In genomic region chr1:57137980-57138379, GRCh38 we compare ENCODE assay signal across 20 cellular contexts.
DNase-seq lines count a peak whose midpoint lies in the region; ATAC-seq lines count a peak whose summit lies in the region.
"Had no signal": no experiment of that assay in that cellular context is flagged by ENCODE, and none has a peak within 500 bp of the region (broad histone marks: within the 10 kb centered on the region; RNA-seq: fewer than 3 reads in every experiment).

No MANE protein-coding gene starts in this region.

- H3K9me3 Mint-ChIP-seq in activated CD4-positive, alpha-beta T cell treated with anti-CD3 and anti-CD28 coated beads, Interleukin-2, amount 10 ng/mL, durations not matched to agents 24 days and 14 days = no peaks in the 10 kb centered on the region
- H3K9me3 Mint-ChIP-seq: activated naive CD4-positive, alpha-beta T cell treated with anti-CD3 and anti-CD28 coated beads for 36 hours; CD8-positive, alpha-beta memory T cell had no signal

- H3K27ac Mint-ChIP-seq in activated CD4-positive, alpha-beta T cell treated with anti-CD3 and anti-CD28 coated beads, Interleukin-2, amount 10 ng/mL, durations not matched to agents 24 days and 14 days = no peak overlapping the region
- H3K27ac Mint-ChIP-seq: activated naive CD4-positive, alpha-beta T cell treated with anti-CD3 and anti-CD28 coated beads for 36 hours; CD8-positive, alpha-beta memory T cell had no signal

- peak; percentile 77 for ATAC-seq in GM18499 (IDR thresholded peaks at IDR 0.05; ENCODE audit: insufficient read depth, unreplicated experiment)
- ATAC-seq in GM19463 (IDR thresholded peaks at IDR 0.05; ENCODE audit: unreplicated experiment) = peak; percentile 84
- ATAC-seq in HG02870 (IDR thresholded peaks at IDR 0.05; ENCODE audit: unreplicated experiment) = peak; percentile 79
- peak; percentile 77 for ATAC-seq in HG03442 (IDR thresholded peaks at IDR 0.05; ENCODE audit: unreplicated experiment)
- ATAC-seq: gastroesophageal sphincter, psoas muscle had no signal

- no peaks in the 10 kb centered on the region for H3K27me3 Mint-ChIP-seq in activated CD4-positive, alpha-beta T cell treated with anti-CD3 and anti-CD28 coated beads, Interleukin-2, amount 10 ng/mL, durations not matched to agents 24 days and 14 days

- no peaks in the 10 kb centered on the region for H3K4me1 Mint-ChIP-seq in activated CD4-positive, alpha-beta T cell treated with anti-CD3 and anti-CD28 coated beads, Interleukin-2, amount 10 ng/mL, durations not matched to agents 24 days and 14 days
- H3K4me1 Mint-ChIP-seq: CD8-positive, alpha-beta memory T cell had no signal

- H3K36me3 Mint-ChIP-seq in activated CD4-positive, alpha-beta T cell treated with anti-CD3 and anti-CD28 coated beads, Interleukin-2, amount 10 ng/mL, durations not matched to agents 24 days and 14 days (ENCODE audit: low read depth) = no peaks in the 10 kb centered on the region

- intact Hi-C loops in activated CD4-positive, alpha-beta T cell treated with anti-CD3 and anti-CD28 coated beads, Interleukin-2, amount 10 ng/mL, durations not matched to agents 24 days and 14 days (cut with micrococcal nuclease) = no loop called here

- H3K4me3 Mint-ChIP-seq in activated CD4-positive, alpha-beta T cell treated with anti-CD3 and anti-CD28 coated beads, Interleukin-2, amount 10 ng/mL, durations not matched to agents 24 days and 14 days = no peak overlapping the region
- H3K4me3 Mint-ChIP-seq: activated naive CD4-positive, alpha-beta T cell treated with anti-CD3 and anti-CD28 coated beads for 36 hours; CD8-positive, alpha-beta memory T cell had no signal

- DNase-seq in activated CD4-positive, alpha-beta T cell treated with anti-CD3 and anti-CD28 coated beads, Interleukin-2, amount 10 ng/mL, durations not matched to agents 24 days and 14 days = no peak
- no peak for DNase-seq in nucleus accumbens (lab: John Stamatoyannopoulos, UW)
- DNase-seq in DMS 273 (lab: John Stamatoyannopoulos, UW; ENCODE audit: unreplicated experiment) = no peak
- no peak for DNase-seq in DMS114 treated with DMSO at 0.1 percent for 48 hours (lab: John Stamatoyannopoulos, UW; ENCODE audit: unreplicated experiment)
- DNase-seq: ACHN; activated naive CD4-positive, alpha-beta T cell treated with anti-CD3 and anti-CD28 coated beads for 36 hours; CD8-positive, alpha-beta memory T cell; cortex of kidney; EL; Karpas-422; NCI-H146; NCI-H510A; psoas muscle; stimulated activated naive CD4-positive, alpha-beta T cell treated with Interleukin-2 at 50 U/mL for 16 hours; T-helper 9 cell had no signal
